ENCODE assay signal across 14 cellular contexts in genomic region chr12:89064780-89065179, GRCh38.
DNase-seq lines count a peak whose midpoint lies in the region; ATAC-seq and TF ChIP-seq lines count a peak whose summit lies in the region.
"Had no signal": no experiment of that assay in that cellular context is flagged by ENCODE, and none has a peak within 500 bp of the region (broad histone marks: within the 10 kb centered on the region; RNA-seq: fewer than 3 reads in every experiment).

No MANE protein-coding gene starts in this region.

- no peaks in the 10 kb centered on the region for H3K36me3 Mint-ChIP-seq in activated CD8-positive, alpha-beta T cell treated with anti-CD3 and anti-CD28 coated beads for 36 hours (ENCODE audit: low read depth)
- H3K36me3 Mint-ChIP-seq in activated CD8-positive, alpha-beta T cell treated with anti-CD3 and anti-CD28 coated beads, Interleukin-2, amount 10 ng/mL, durations not matched to agents 7 days and 5 days (ENCODE audit: low read depth): no peaks in the 10 kb centered on the region

- DNase-seq in activated CD8-positive, alpha-beta T cell treated with anti-CD3 and anti-CD28 coated beads for 36 hours: peak; percentile 26
- DNase-seq in activated CD8-positive, alpha-beta T cell treated with anti-CD3 and anti-CD28 coated beads, Interleukin-2, amount 10 ng/mL, durations not matched to agents 7 days and 5 days: no peak
- DNase-seq in HT1080 (ENCODE audit: low read depth) (peak; percentile 94), brain microvascular endothelial cell (peak; percentile 51), renal cortical epithelial cell (ENCODE audit: low read depth) (peak; percentile 94), cerebellar cortex (ENCODE audit: low spot score) (no peak), KBM-7 (no peak), NCI-H2171 (lab: John Stamatoyannopoulos, UW) (no peak)
- DNase-seq: anterior cingulate cortex; effector memory CD4-positive, alpha-beta T cell; midbrain; NCI-H1092 treated with DMSO at 0.1 percent for 48 hours; NCI-H446 treated with DMSO at 0.1 percent for 48 hours; uterus had no signal

- no peak overlapping the region for H3K4me3 Mint-ChIP-seq in activated CD8-positive, alpha-beta T cell treated with anti-CD3 and anti-CD28 coated beads for 36 hours
- H3K4me3 Mint-ChIP-seq in activated CD8-positive, alpha-beta T cell treated with anti-CD3 and anti-CD28 coated beads, Interleukin-2, amount 10 ng/mL, durations not matched to agents 7 days and 5 days: no peak overlapping the region

- H3K27me3 Mint-ChIP-seq in activated CD8-positive, alpha-beta T cell treated with anti-CD3 and anti-CD28 coated beads for 36 hours: peaks cover 11% of the 10 kb centered on the region
- no peaks in the 10 kb centered on the region for H3K27me3 Mint-ChIP-seq in activated CD8-positive, alpha-beta T cell treated with anti-CD3 and anti-CD28 coated beads, Interleukin-2, amount 10 ng/mL, durations not matched to agents 7 days and 5 days (ENCODE audit: low read depth)

- CTCF ChIA-PET in activated CD8-positive, alpha-beta T cell treated with anti-CD3 and anti-CD28 coated beads for 36 hours (lab: Charles Lee): interaction anchor here (0.8 to 2.6 kb wide), 5 partner anchors 14 to 397 kb away, joined by 3 to 9 read pairs (median 4); no protein-coding TSS in a partner anchor
- CTCF ChIA-PET in activated CD8-positive, alpha-beta T cell treated with anti-CD3 and anti-CD28 coated beads, Interleukin-2, amount 10 ng/mL, durations not matched to agents 7 days and 5 days (lab: Charles Lee): interaction anchor here (0.8 to 0.9 kb wide), 2 partner anchors 397 to 402 kb away, joined by 3 to 4 read pairs; no protein-coding TSS in a partner anchor

- no peak overlapping the region for H3K27ac Mint-ChIP-seq in activated CD8-positive, alpha-beta T cell treated with anti-CD3 and anti-CD28 coated beads for 36 hours
- H3K27ac Mint-ChIP-seq in activated CD8-positive, alpha-beta T cell treated with anti-CD3 and anti-CD28 coated beads, Interleukin-2, amount 10 ng/mL, durations not matched to agents 7 days and 5 days: no peak overlapping the region

- peak; percentile 92 for ATAC-seq in activated CD8-positive, alpha-beta T cell treated with anti-CD3 and anti-CD28 coated beads for 36 hours
- ATAC-seq in activated CD8-positive, alpha-beta T cell treated with anti-CD3 and anti-CD28 coated beads, Interleukin-2, amount 10 ng/mL, durations not matched to agents 7 days and 5 days: no peak

- H3K4me3 ChIP-seq in brain microvascular endothelial cell (ENCODE audit: low read depth, low read length): no peak overlapping the region
- H3K4me3 ChIP-seq: uterus had no signal

- intact Hi-C loops in activated CD8-positive, alpha-beta T cell treated with anti-CD3 and anti-CD28 coated beads for 36 hours (cut with micrococcal nuclease): no loop called here

- H3K9me3 Mint-ChIP-seq in activated CD8-positive, alpha-beta T cell treated with anti-CD3 and anti-CD28 coated beads for 36 hours: no peaks in the 10 kb centered on the region
- H3K9me3 Mint-ChIP-seq in activated CD8-positive, alpha-beta T cell treated with anti-CD3 and anti-CD28 coated beads, Interleukin-2, amount 10 ng/mL, durations not matched to agents 7 days and 5 days (ENCODE audit: insufficient read depth): no peaks in the 10 kb centered on the region

- no peaks in the 10 kb centered on the region for H3K36me3 ChIP-seq in brain microvascular endothelial cell (replicated peaks)
- H3K36me3 ChIP-seq: uterus had no signal

- no peak overlapping the region for H3K27ac ChIP-seq in brain microvascular endothelial cell
- H3K27ac ChIP-seq: uterus had no signal

- no peak for TF ChIP-seq CTCF in activated CD8-positive, alpha-beta T cell treated with anti-CD3 and anti-CD28 coated beads for 36 hours (IDR thresholded peaks at IDR 0.05)
- TF ChIP-seq CTCF in brain microvascular endothelial cell (IDR thresholded peaks at IDR 0.05; ENCODE audit: low read depth, low read length, missing control alignments): no peak

- H3K27me3 ChIP-seq in brain microvascular endothelial cell (replicated peaks): no peaks in the 10 kb centered on the region
- H3K27me3 ChIP-seq: uterus had no signal

- H3K4me1 Mint-ChIP-seq in activated CD8-positive, alpha-beta T cell treated with anti-CD3 and anti-CD28 coated beads for 36 hours (ENCODE audit: low read depth): peaks cover 19% of the 10 kb centered on the region
- H3K4me1 Mint-ChIP-seq in activated CD8-positive, alpha-beta T cell treated with anti-CD3 and anti-CD28 coated beads, Interleukin-2, amount 10 ng/mL, durations not matched to agents 7 days and 5 days (ENCODE audit: low read depth): no peaks in the 10 kb centered on the region

- in situ Hi-C loops in brain microvascular endothelial cell (cut with HindIII; ENCODE audit: low pct_ligation_motif_present, low sequenced_read_pairs): no loop called here
- in situ Hi-C loops in KBM-7 (cut with MboI; ENCODE audit: low pct_unique_long_range_greater_than_20kb, low sequenced_read_pairs): loop anchor here (25.0 kb wide), 1 partner anchor 98 kb away; no protein-coding TSS in a partner anchor

- POLR2A ChIA-PET in activated CD8-positive, alpha-beta T cell treated with anti-CD3 and anti-CD28 coated beads for 36 hours (lab: Charles Lee): interaction anchor here (0.6 kb wide), 1 partner anchor 392 kb away, joined by 3 read pairs; no protein-coding TSS in a partner anchor
- POLR2A ChIA-PET in activated CD8-positive, alpha-beta T cell treated with anti-CD3 and anti-CD28 coated beads, Interleukin-2, amount 10 ng/mL, durations not matched to agents 7 days and 5 days (lab: Charles Lee): no interaction called here

Comparison
In these comparisons a context has a peak if more than half of its experiments do, and no peak if none do; other contexts are left out.
1. DNase-seq: peak in activated CD8-positive, alpha-beta T cell treated with anti-CD3 and anti-CD28 coated beads for 36 hours (single experiment), HT1080 (single experiment), brain microvascular endothelial cell (single experiment) and renal cortical epithelial cell (single experiment); none in activated CD8-positive, alpha-beta T cell treated with anti-CD3 and anti-CD28 coated beads, Interleukin-2, amount 10 ng/mL, durations not matched to agents 7 days and 5 days (single experiment), cerebellar cortex (single experiment), KBM-7 (single experiment) and NCI-H2171 (single experiment).